In the genomic region with DNA sequence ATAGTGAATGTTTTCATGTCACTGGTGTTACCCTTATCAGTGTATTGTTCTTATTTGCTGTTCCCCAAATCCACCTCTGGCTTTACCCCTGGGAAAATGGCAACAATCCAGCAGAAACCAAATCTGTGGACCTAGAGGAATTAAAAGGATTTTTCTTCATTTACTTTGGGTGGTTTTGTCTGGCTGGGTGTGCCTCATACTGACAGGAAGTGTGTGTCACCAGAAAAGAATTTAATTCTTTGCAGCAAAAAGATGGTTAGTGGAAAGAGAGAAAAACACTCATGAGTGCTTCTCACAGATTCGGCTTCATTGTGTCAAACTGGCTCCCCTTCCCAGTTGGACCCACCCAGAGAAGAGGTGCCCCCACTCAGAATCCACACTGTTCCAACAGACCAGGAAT, we compare ENCODE assay signal across 1 cellular context.
TF ChIP-seq lines count a peak whose summit lies in the region.

No MANE protein-coding gene starts in this region.

TF ChIP-seq in IMR-90, 13 proteins besides CTCF, POLR2A, EP300 and RAD21:
- no peak for TF ChIP-seq NFE2L2 (IDR thresholded peaks at IDR 0.05; ENCODE audit: low read depth, low read length)
- 0 out of 2 replicates have a peak, but pooled peaks have one; percentile 28 for TF ChIP-seq FOS (IDR thresholded peaks at IDR 0.05; ENCODE audit: low read depth, low read length)
- no peak for TF ChIP-seq MAZ (IDR thresholded peaks at IDR 0.05; ENCODE audit: borderline replicate concordance, low read depth, low read length)
- no peak for TF ChIP-seq SMC3 (IDR thresholded peaks at IDR 0.05; ENCODE audit: low read depth, low read length)
- TF ChIP-seq USF2 (IDR thresholded peaks at IDR 0.05; ENCODE audit: low read depth, low read length): no peak
- TF ChIP-seq CHD1 (IDR thresholded peaks at IDR 0.05; ENCODE audit: low read depth, low read length): no peak
- TF ChIP-seq, protein P1, sequence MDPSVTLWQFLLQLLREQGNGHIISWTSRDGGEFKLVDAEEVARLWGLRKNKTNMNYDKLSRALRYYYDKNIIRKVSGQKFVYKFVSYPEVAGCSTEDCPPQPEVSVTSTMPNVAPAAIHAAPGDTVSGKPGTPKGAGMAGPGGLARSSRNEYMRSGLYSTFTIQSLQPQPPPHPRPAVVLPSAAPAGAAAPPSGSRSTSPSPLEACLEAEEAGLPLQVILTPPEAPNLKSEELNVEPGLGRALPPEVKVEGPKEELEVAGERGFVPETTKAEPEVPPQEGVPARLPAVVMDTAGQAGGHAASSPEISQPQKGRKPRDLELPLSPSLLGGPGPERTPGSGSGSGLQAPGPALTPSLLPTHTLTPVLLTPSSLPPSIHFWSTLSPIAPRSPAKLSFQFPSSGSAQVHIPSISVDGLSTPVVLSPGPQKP (IDR thresholded peaks at IDR 0.05; ENCODE audit: borderline replicate concordance, low read depth, low read length): no peak
